9 cellular contexts compared by ENCODE assay signal in the genomic region with DNA sequence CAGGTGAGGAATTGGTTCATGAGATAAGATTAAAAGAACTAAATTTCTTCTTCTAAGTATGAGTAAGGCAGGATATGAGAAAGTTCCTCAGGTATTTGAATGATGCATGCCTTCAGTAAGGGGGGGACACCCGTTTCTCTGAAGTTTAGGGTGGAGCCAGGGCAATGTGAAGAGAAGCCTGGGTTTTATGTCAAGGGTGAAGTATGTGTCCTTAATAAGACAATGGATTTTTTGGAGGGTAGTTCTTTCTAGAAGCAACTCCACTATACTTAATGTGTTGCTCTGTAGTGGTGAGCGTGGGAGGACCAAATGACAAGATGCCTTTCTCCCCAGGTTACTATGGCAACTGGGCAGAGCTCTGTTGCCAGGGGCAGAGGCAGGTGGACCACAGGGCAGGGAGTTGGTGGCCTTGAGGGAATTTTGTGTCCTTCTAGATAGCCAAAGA. TPM values are rescaled to one million over a fixed set of nuclear protein-coding genes. Genes with fewer than 3 reads are reported as not detected.
A peak's percentile ranks its signal among the peaks of the same experiment; 100 is the strongest.
DNase-seq lines count a peak whose midpoint lies in the region; ATAC-seq, FAIRE-seq and TF ChIP-seq lines count a peak whose summit lies in the region.
"Had no signal": no experiment of that assay in that cellular context is flagged by ENCODE, and none has a peak within 500 bp of the region (broad histone marks: within the 10 kb centered on the region; RNA-seq: fewer than 3 reads in every experiment).

No MANE protein-coding gene starts in this region.

- no peak for TF ChIP-seq CTCF in A549 (IDR thresholded peaks at IDR 0.05)
- no peak for TF ChIP-seq CTCF in fibroblast of villous mesenchyme (IDR thresholded peaks at IDR 0.05; ENCODE audit: insufficient read depth, low read depth, low read length)

- no peak for TF ChIP-seq POLR2A in A549 (IDR thresholded peaks at IDR 0.05; ENCODE audit: low read length)

- peak overlapping the region; percentile 73 for H3K4me2 ChIP-seq in A549

- POLR2A ChIA-PET in A549 (lab: Yijun Ruan, JAX) = interaction anchor here (1.0 kb wide), 1 partner anchor 76 kb away, joined by 3 read pairs; the partner anchor contains the start of gene ABHD10

- CTCF ChIA-PET in A549 (lab: Yijun Ruan, JAX) = interaction anchor here (0.9 to 2.1 kb wide), 3 partner anchors 11 to 186 kb away, joined by 3 to 6 read pairs (median 6); no protein-coding TSS in a partner anchor

- 20% methylated on average over 2 of the region's 2 CpGs for WGBS in A549 (ENCODE audit: missing lambda C conversion rate)

- peaks cover 64% of the 10 kb centered on the region for H3K4me1 ChIP-seq in A549

- H3K9me3 ChIP-seq in A549 = peaks cover 8% of the 10 kb centered on the region

- ATAC-seq in A549 (peak; percentile 79 to 81), HG03159 (IDR thresholded peaks at IDR 0.05; ENCODE audit: unreplicated experiment) (no peak), HG02588 (IDR thresholded peaks at IDR 0.05; ENCODE audit: unreplicated experiment) (no peak)

- no peak for FAIRE-seq in A549 (lab: Jason Lieb, UNC)

- DNase-seq in A549 (ENCODE audit: low read depth in 1 of 2, low spot score in 1 of 2) = peak; percentile 72 to 82
- DNase-seq in GM04504 (ENCODE audit: low read depth) = peak; percentile 51
- DNase-seq in SW480 (ENCODE audit: low spot score) = peak; percentile 86
- DNase-seq in fibroblast of villous mesenchyme (ENCODE audit: low read depth) = peak; percentile 65
- DNase-seq in C1 segment of cervical spinal cord (lab: John Stamatoyannopoulos, UW) = no peak
- DNase-seq in NCI-H2029 (lab: John Stamatoyannopoulos, UW) = no peak
- DNase-seq: SHP77 treated with DMSO at 0.1 percent for 48 hours had no signal

- no peak for TF ChIP-seq RAD21 in A549 (conservative IDR thresholded peaks at IDR 0.05 in 1 of 2, IDR thresholded peaks at IDR 0.05 in 1 of 2)

- TF ChIP-seq EP300 in A549 (IDR thresholded peaks at IDR 0.05) = peak; percentile 14 to 74; a peak in 2 of 5 replicates

- H3K4me3 ChIP-seq in A549 = no peak overlapping the region
- no peak overlapping the region for H3K4me3 ChIP-seq in fibroblast of villous mesenchyme (ENCODE audit: low read depth, low read length)

- peak overlapping the region; percentile 87 to 91 for H3K27ac ChIP-seq in A549

TF ChIP-seq in A549, 52 proteins besides CTCF, POLR2A, EP300 and RAD21:
- TF ChIP-seq MAX (IDR thresholded peaks at IDR 0.05) (no peak), CBX8 (IDR thresholded peaks at IDR 0.05) (no peak), JUNB (IDR thresholded peaks at IDR 0.05) (peak; percentile 72), HOXA7 (CRISPR knock-in tag; IDR thresholded peaks at IDR 0.05) (no peak), HOXB5 (CRISPR knock-in tag; IDR thresholded peaks at IDR 0.05) (no peak), MYC (IDR thresholded peaks at IDR 0.05; ENCODE audit: borderline replicate concordance, low read length) (no peak), ZNF302 (CRISPR knock-in tag; IDR thresholded peaks at IDR 0.05) (no peak), GATA3 (IDR thresholded peaks at IDR 0.05; ENCODE audit: borderline replicate concordance) (peak; percentile 61; the same call in 1 of the 2 replicates), RARB (CRISPR knock-in tag; IDR thresholded peaks at IDR 0.05) (no peak), USF2 (IDR thresholded peaks at IDR 0.05) (no peak), FOSB (CRISPR knock-in tag; IDR thresholded peaks at IDR 0.05) (no peak), REST (IDR thresholded peaks at IDR 0.05) (no peak), ATOH8 (CRISPR knock-in tag; IDR thresholded peaks at IDR 0.05; ENCODE audit: low read depth) (no peak), ZC3H11A (IDR thresholded peaks at IDR 0.05) (no peak), EHMT2 (IDR thresholded peaks at IDR 0.05; ENCODE audit: low read depth) (no peak), KDM1A (IDR thresholded peaks at IDR 0.05; ENCODE audit: low read depth) (no peak), JUN (IDR thresholded peaks at IDR 0.05) (peak in 1 of 2 experiments; percentile 57; a peak in 1 of 5 replicates), RFX5 (IDR thresholded peaks at IDR 0.05) (peak; percentile 83), FOSL2 (IDR thresholded peaks at IDR 0.05) (peak; percentile 77; the same call in 1 of the 2 replicates), FOSL2 (CRISPR knock-in tag; IDR thresholded peaks at IDR 0.05) (peak; percentile 72), ZSCAN20 (CRISPR knock-in tag; IDR thresholded peaks at IDR 0.05) (no peak), RNF2 (IDR thresholded peaks at IDR 0.05; ENCODE audit: borderline replicate concordance, low read depth) (no peak)

RNA-seq across cellular contexts. Expression of gene PHLDB2, which starts 44.0 kb away (rescaled TPM):
- 39.5 and 49.4 TPM in 2 replicates for polyA plus RNA-seq in A549 (2011; rRNA removed)
- 6.7 and 8.0 TPM in 2 replicates for polyA plus RNA-seq in A549 (2012; cell fraction: cytosol; rRNA removed)
- polyA plus RNA-seq in A549 (2012; cell fraction: nucleus; rRNA removed) = 18.3 and 28.7 TPM in 2 replicates
- polyA plus RNA-seq in A549 (2017; fragmentation: RNase III; extraction: RNeasy Plus Mini Kit Qiagen cat#74134 plus additional on column Dnase treatment) = 50.6 to 59.7 TPM (median 56.5 TPM) in 3 replicates
- 71.1 and 91.9 TPM in 2 replicates for polyA minus RNA-seq in A549 (2011; rRNA and poly(A)+ RNA removed)
- 82.1 and 111 TPM in 2 replicates for total RNA-seq in fibroblast of villous mesenchyme

Comparison
In these comparisons a context has a peak if more than half of its experiments do, and no peak if none do; other contexts are left out.
1. ATAC-seq: peak in A549 (2 of 2); none in HG03159 (single experiment) and HG02588 (single experiment).
2. DNase-seq: peak in A549 (2 of 2), GM04504 (single experiment), SW480 (single experiment) and fibroblast of villous mesenchyme (single experiment); none in C1 segment of cervical spinal cord (0 of 14) and NCI-H2029 (single experiment).